ENCODE assay signal across 12 cellular contexts in the genomic region with DNA sequence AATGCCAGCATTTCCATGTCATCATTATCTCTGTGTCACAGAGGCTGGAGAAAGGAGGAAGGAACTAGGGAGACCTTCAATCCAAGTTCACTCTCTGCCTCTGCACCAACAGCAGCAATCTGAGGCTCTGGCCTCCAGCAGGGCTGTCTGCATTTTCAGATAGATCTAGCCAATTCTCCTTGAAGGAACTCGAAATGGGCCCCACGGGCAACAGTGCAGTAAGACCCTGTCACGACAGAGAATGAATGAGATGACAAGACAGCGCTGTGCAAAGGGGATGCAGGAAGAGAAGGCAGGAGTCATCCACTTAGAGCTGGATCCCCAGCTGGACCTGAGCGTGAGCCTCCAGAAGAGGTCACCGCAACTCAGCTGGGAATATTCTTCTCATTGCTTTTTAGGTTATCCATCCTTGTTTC.
DNase-seq lines count a peak whose midpoint lies in the region; ATAC-seq, FAIRE-seq and TF ChIP-seq lines count a peak whose summit lies in the region.
"Had no signal": no experiment of that assay in that cellular context is flagged by ENCODE, and none has a peak within 500 bp of the region (broad histone marks: within the 10 kb centered on the region; RNA-seq: fewer than 3 reads in every experiment).

No MANE protein-coding gene starts in this region.

- H3K4me1 Mint-ChIP-seq in H9 (peaks cover 0 to 2% of the 10 kb centered on the region in 2 experiments; a peak in 2 of 4 replicates), glutamatergic neuron (ENCODE audit: low read depth, unreplicated experiment) (no peaks in the 10 kb centered on the region)
- H3K4me1 Mint-ChIP-seq in activated CD4-positive, alpha-beta memory T cell treated with anti-CD3 and anti-CD28 coated beads, Interleukin-2, amount 10 ng/mL, durations not matched to agents 7 days and 5 days = no peaks in the 10 kb centered on the region
- no peaks in the 10 kb centered on the region for H3K4me1 Mint-ChIP-seq in CD4-positive, alpha-beta T cell (ENCODE audit: low read depth)

- no peak overlapping the region for H3K4ac ChIP-seq in H9 (ENCODE audit: low read depth, low read length)

- H3K14ac ChIP-seq in H9 (ENCODE audit: insufficient read depth, low read length) = no peak overlapping the region

- intact Hi-C loops in kidney (cut with DNase I) = no loop called here
- intact Hi-C loops in CD4-positive, alpha-beta T cell (cut with DNase I, micrococcal nuclease) = no loop called here

- no peaks in the 10 kb centered on the region for H4K20me1 ChIP-seq in H9 (ENCODE audit: control insufficient read depth, insufficient read depth, insufficient read length)

- CTCF ChIA-PET in activated CD4-positive, alpha-beta memory T cell treated with anti-CD3 and anti-CD28 coated beads, Interleukin-2, amount 10 ng/mL, durations not matched to agents 7 days and 5 days (lab: Charles Lee) = no interaction called here
- CTCF ChIA-PET in CD4-positive, alpha-beta T cell (lab: Charles Lee) = no interaction called here

- POLR2A ChIA-PET in activated CD4-positive, alpha-beta memory T cell treated with anti-CD3 and anti-CD28 coated beads, Interleukin-2, amount 10 ng/mL, durations not matched to agents 7 days and 5 days (lab: Charles Lee) = no interaction called here
- POLR2A ChIA-PET in CD4-positive, alpha-beta T cell (lab: Charles Lee) = no interaction called here

- H2BK20ac ChIP-seq in H9 (ENCODE audit: low read depth, low read length, poor library complexity, severe bottlenecking) = no peak overlapping the region

- H2BK12ac ChIP-seq in H9 (ENCODE audit: insufficient read length, low read depth, low read length) = no peak overlapping the region

- no peaks in the 10 kb centered on the region for H3K79me1 ChIP-seq in H9 (ENCODE audit: insufficient read depth, low read depth, low read length, poor library complexity, severe bottlenecking)

- H3K23me2 ChIP-seq in H9 (ENCODE audit: insufficient read length, low read depth, low read length, poor library complexity, severe bottlenecking) = no peaks in the 10 kb centered on the region

- H3K9ac ChIP-seq in H9 (ENCODE audit: extremely low read depth, insufficient read length, low read length) (no peak overlapping the region), kidney (ENCODE audit: low read length in 2 of 2) (no peak overlapping the region)

- no peak overlapping the region for H3K27ac Mint-ChIP-seq in H9
- no peak overlapping the region for H3K27ac Mint-ChIP-seq in activated CD4-positive, alpha-beta memory T cell treated with anti-CD3 and anti-CD28 coated beads, Interleukin-2, amount 10 ng/mL, durations not matched to agents 7 days and 5 days
- no peak overlapping the region for H3K27ac Mint-ChIP-seq in glutamatergic neuron (ENCODE audit: unreplicated experiment)
- no peak overlapping the region for H3K27ac Mint-ChIP-seq in CD4-positive, alpha-beta T cell

- FAIRE-seq in bronchial epithelial cell (lab: Jason Lieb, UNC) (no peak), kidney (lab: Jason Lieb, UNC) (no peak)

- no peaks in the 10 kb centered on the region for H3K79me2 ChIP-seq in H9 (ENCODE audit: insufficient read depth, low read length)

- H3K4me3 ChIP-seq in bronchial epithelial cell (ENCODE audit: low read depth, low read length) = no peak overlapping the region
- peak overlapping the region; percentile 6 to 7 for H3K4me3 ChIP-seq in kidney (ENCODE audit: low read length in 2 of 2)
- H3K4me3 ChIP-seq: lung had no signal

- H3K27me3 ChIP-seq in H9 (ENCODE audit: insufficient read depth, low read length) (no peaks in the 10 kb centered on the region), bronchial epithelial cell (ENCODE audit: control insufficient read depth, insufficient read depth, low read length) (no peaks in the 10 kb centered on the region)
- H3K27me3 ChIP-seq in CD4-positive, alpha-beta T cell (ENCODE audit: control insufficient read depth, insufficient read depth, low read length) = no peaks in the 10 kb centered on the region

- H2AFZ ChIP-seq in H9 (ENCODE audit: low read length) = no peak overlapping the region

- H3K23ac ChIP-seq in H9 (ENCODE audit: insufficient read length, low read depth, low read length) = no peak overlapping the region

- H3K9me3 Mint-ChIP-seq in H9 (no peaks in the 10 kb centered on the region), glutamatergic neuron (ENCODE audit: unreplicated experiment) (peaks cover 4% of the 10 kb centered on the region)
- no peaks in the 10 kb centered on the region for H3K9me3 Mint-ChIP-seq in activated CD4-positive, alpha-beta memory T cell treated with anti-CD3 and anti-CD28 coated beads, Interleukin-2, amount 10 ng/mL, durations not matched to agents 7 days and 5 days
- no peaks in the 10 kb centered on the region for H3K9me3 Mint-ChIP-seq in CD4-positive, alpha-beta T cell

- H3K4me1 ChIP-seq in H9 (ENCODE audit: insufficient read depth, low read length) (no peaks in the 10 kb centered on the region), kidney (ENCODE audit: control insufficient read depth in 1 of 2, insufficient read depth in 1 of 2, low read depth in 1 of 2, low read length in 2 of 2) (peaks cover 15 to 27% of the 10 kb centered on the region in 2 donors)

- H3T11ph ChIP-seq in H9 (ENCODE audit: low read length) = no peak overlapping the region

- H2AK5ac ChIP-seq in H9 (ENCODE audit: insufficient read length, low read length) = no peak overlapping the region

- DNase-seq in H9 = no peak
- DNase-seq in bronchial epithelial cell (ENCODE audit: low read depth) = no peak
- no peak for DNase-seq in kidney
- no peak for DNase-seq in activated CD4-positive, alpha-beta memory T cell treated with anti-CD3 and anti-CD28 coated beads, Interleukin-2, amount 10 ng/mL, durations not matched to agents 7 days and 5 days
- DNase-seq in RPMI8226 = no peak
- DNase-seq in glutamatergic neuron = no peak
- no peak for DNase-seq in CD4-positive, alpha-beta T cell
- DNase-seq: activated CD4-positive, alpha-beta T cell treated with anti-CD3 and anti-CD28 coated beads, Interleukin-2, amount 50 U/mL, for 4 hours; cerebellar nuclear complex; NCI-H82 had no signal

- H3K36me3 ChIP-seq in bronchial epithelial cell (ENCODE audit: control insufficient read depth, insufficient read depth, low read length) (no peaks in the 10 kb centered on the region), kidney (ENCODE audit: control insufficient read depth in 1 of 2, insufficient read depth in 2 of 2, low read length in 2 of 2) (no peaks in the 10 kb centered on the region)

- no peak overlapping the region for H3K18ac ChIP-seq in H9 (ENCODE audit: insufficient read length, low read depth, low read length)

- H4K91ac ChIP-seq in H9 (ENCODE audit: insufficient read length, low read depth, low read length) = no peak overlapping the region

- H4K5ac ChIP-seq in H9 (ENCODE audit: insufficient read length, low read depth, low read length) = no peak overlapping the region

- ATAC-seq in CD4-positive, alpha-beta T cell (ENCODE audit: poor library complexity) = no peak

- no peak overlapping the region for H4K8ac ChIP-seq in H9 (replicated peaks; ENCODE audit: insufficient read length, low read depth, low read length)

- peak; percentile 72 for TF ChIP-seq CTCF in 22Rv1 (IDR thresholded peaks at IDR 0.05)
- peak; percentile 57; the same call in 2 of the 3 replicates for TF ChIP-seq CTCF in H9 (conservative IDR thresholded peaks at IDR 0.05)
- TF ChIP-seq CTCF in bronchial epithelial cell (IDR thresholded peaks at IDR 0.05; ENCODE audit: insufficient read depth, low read length, severe bottlenecking) = peak; percentile 4
- no peak for TF ChIP-seq CTCF in kidney (IDR thresholded peaks at IDR 0.05; ENCODE audit: borderline replicate concordance, extremely low read depth, insufficient read depth)
- no peak for TF ChIP-seq CTCF in glutamatergic neuron (IDR thresholded peaks at IDR 0.05; ENCODE audit: partially characterized antibody, unreplicated experiment)
- no peak for TF ChIP-seq CTCF in CD4-positive, alpha-beta T cell (IDR thresholded peaks at IDR 0.05)

- peak overlapping the region; percentile 86 for H3K27ac ChIP-seq in 22Rv1
- no peak overlapping the region for H3K27ac ChIP-seq in H9 (ENCODE audit: insufficient read length, low read depth, low read length)
- H3K27ac ChIP-seq in kidney (ENCODE audit: low read depth in 2 of 2, low read length in 2 of 2) = peak overlapping the region; percentile 51 to 56
- H3K27ac ChIP-seq in CD4-positive, alpha-beta T cell (ENCODE audit: low read depth, low read length) = no peak overlapping the region

- no peak overlapping the region for H2BK5ac ChIP-seq in H9 (ENCODE audit: insufficient read length, low read length)

- H3K4me2 ChIP-seq in H9 (ENCODE audit: insufficient read depth, insufficient read length, low read length) = no peak overlapping the region

- H2BK15ac ChIP-seq in H9 (ENCODE audit: low read depth, low read length) = no peak overlapping the region

- no peak overlapping the region for H3K4me3 Mint-ChIP-seq in H9
- H3K4me3 Mint-ChIP-seq in activated CD4-positive, alpha-beta memory T cell treated with anti-CD3 and anti-CD28 coated beads, Interleukin-2, amount 10 ng/mL, durations not matched to agents 7 days and 5 days = no peak overlapping the region
- no peak overlapping the region for H3K4me3 Mint-ChIP-seq in glutamatergic neuron (ENCODE audit: unreplicated experiment)
- no peak overlapping the region for H3K4me3 Mint-ChIP-seq in CD4-positive, alpha-beta T cell

- WGBS in H9 (ENCODE audit: extremely low coverage, insufficient read length, low lambda C conversion rate) = no CpG with 5 or more reads among the region's 6 CpGs

- H3K9me3 ChIP-seq in H9 (ENCODE audit: control insufficient read depth, low read depth, low read length) = no peaks in the 10 kb centered on the region
- no peaks in the 10 kb centered on the region for H3K9me3 ChIP-seq in kidney (ENCODE audit: control insufficient read depth in 1 of 2, low read length in 2 of 2)
- H3K9me3 ChIP-seq in CD4-positive, alpha-beta T cell (ENCODE audit: control insufficient read depth, low read length) = no peaks in the 10 kb centered on the region

- no peak overlapping the region for H2BK120ac ChIP-seq in H9 (ENCODE audit: low read depth, low read length, poor library complexity, severe bottlenecking)

- H3K27me3 Mint-ChIP-seq in H9 (ENCODE audit: low read depth) = no peaks in the 10 kb centered on the region
- peaks cover 28% of the 10 kb centered on the region for H3K27me3 Mint-ChIP-seq in activated CD4-positive, alpha-beta memory T cell treated with anti-CD3 and anti-CD28 coated beads, Interleukin-2, amount 10 ng/mL, durations not matched to agents 7 days and 5 days
- peaks cover 2% of the 10 kb centered on the region for H3K27me3 Mint-ChIP-seq in glutamatergic neuron (ENCODE audit: unreplicated experiment)
- H3K27me3 Mint-ChIP-seq in CD4-positive, alpha-beta T cell = peaks cover 59% of the 10 kb centered on the region

- no peaks in the 10 kb centered on the region for H3K36me3 Mint-ChIP-seq in H9 (ENCODE audit: insufficient read depth in 1 of 3, low read depth in 3 of 3)
- H3K36me3 Mint-ChIP-seq in activated CD4-positive, alpha-beta memory T cell treated with anti-CD3 and anti-CD28 coated beads, Interleukin-2, amount 10 ng/mL, durations not matched to agents 7 days and 5 days (ENCODE audit: low read depth) = no peaks in the 10 kb centered on the region
- H3K36me3 Mint-ChIP-seq in glutamatergic neuron (ENCODE audit: unreplicated experiment) = no peaks in the 10 kb centered on the region
- no peaks in the 10 kb centered on the region for H3K36me3 Mint-ChIP-seq in CD4-positive, alpha-beta T cell (ENCODE audit: low read depth)

- no peak overlapping the region for H3K56ac ChIP-seq in H9 (ENCODE audit: insufficient read length, low read depth, low read length)

Comparison
In these comparisons a context has a peak if more than half of its experiments do, and no peak if none do; other contexts are left out.
1. H3K27ac ChIP-seq: peak in 22Rv1 (single experiment) and kidney (2 of 2); none in H9 (single experiment) and CD4-positive, alpha-beta T cell (single experiment).
2. CTCF ChIP-seq: peak in 22Rv1 (single experiment), H9 (single experiment) and bronchial epithelial cell (single experiment); none in kidney (single experiment), glutamatergic neuron (single experiment) and CD4-positive, alpha-beta T cell (single experiment).